ENCODE assay signal across 36 cellular contexts in the genomic region with DNA sequence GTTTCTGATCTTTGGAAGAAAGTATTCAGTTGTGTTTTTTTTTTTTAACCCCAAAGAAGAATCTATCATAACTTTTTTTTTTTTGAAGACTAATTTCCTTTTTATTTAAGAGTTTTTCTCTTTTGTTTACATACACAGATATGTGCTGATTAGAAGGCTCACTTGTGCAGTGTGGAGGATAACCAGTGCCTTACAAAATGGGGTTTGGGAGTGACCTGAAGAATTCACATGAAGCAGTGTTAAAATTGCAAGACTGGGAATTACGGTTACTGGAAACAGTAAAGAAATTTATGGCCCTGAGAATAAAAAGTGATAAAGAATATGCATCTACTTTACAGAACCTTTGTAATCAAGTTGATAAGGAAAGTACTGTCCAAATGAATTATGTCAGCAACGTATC.
"Had no signal": no experiment of that assay in that cellular context is flagged by ENCODE, and none has a peak within 500 bp of the region (broad histone marks: within the 10 kb centered on the region; RNA-seq: fewer than 3 reads in every experiment).

No MANE protein-coding gene starts in this region.

- H3K27ac ChIP-seq: SJSA1 had no signal

- H3K27me3 Mint-ChIP-seq: activated CD4-positive, alpha-beta memory T cell treated with anti-CD3 and anti-CD28 coated beads, Interleukin-2, amount 10 ng/mL, durations not matched to agents 7 days and 5 days; activated CD4-positive, alpha-beta T cell treated with anti-CD3 and anti-CD28 coated beads for 36 hours; activated CD8-positive, alpha-beta memory T cell treated with anti-CD3 and anti-CD28 coated beads, Interleukin-2, amount 10 ng/mL, durations not matched to agents 7 days and 5 days; activated naive CD4-positive, alpha-beta T cell treated with anti-CD3 and anti-CD28 coated beads, Interleukin-2, amount 10 ng/mL, durations not matched to agents 7 days and 5 days; activated naive CD8-positive, alpha-beta T cell; activated naive CD8-positive, alpha-beta T cell treated with anti-CD3 and anti-CD28 coated beads, Interleukin-2, amount 50 U/mL, for 24 hours had no signal

- H3K9me3 Mint-ChIP-seq: activated naive CD4-positive, alpha-beta T cell treated with anti-CD3 and anti-CD28 coated beads, Interleukin-2, amount 10 ng/mL, durations not matched to agents 7 days and 5 days had no signal

- H3K4me3 Mint-ChIP-seq: activated CD4-positive, alpha-beta memory T cell treated with anti-CD3 and anti-CD28 coated beads, Interleukin-2, amount 10 ng/mL, durations not matched to agents 7 days and 5 days; activated CD4-positive, alpha-beta T cell treated with anti-CD3 and anti-CD28 coated beads for 36 hours; activated CD8-positive, alpha-beta memory T cell treated with anti-CD3 and anti-CD28 coated beads, Interleukin-2, amount 10 ng/mL, durations not matched to agents 7 days and 5 days; activated naive CD4-positive, alpha-beta T cell treated with anti-CD3 and anti-CD28 coated beads, Interleukin-2, amount 10 ng/mL, durations not matched to agents 7 days and 5 days; activated naive CD8-positive, alpha-beta T cell; activated naive CD8-positive, alpha-beta T cell treated with anti-CD3 and anti-CD28 coated beads, Interleukin-2, amount 50 U/mL, for 24 hours; T-helper 1 cell treated with Interleukin-12 subunit alpha and Interleukin-12 subunit beta and Interleukin-4 antibody, amounts not matched to agents 30 μg/mL and 1 μg/mL, for 36 hours; T-helper 2 cell treated with Interferon-gamma antibody and Interleukin-4, amounts not matched to agents 5 μg/mL and 100 μg/mL, for 36 hours; WTC11 had no signal

- H3K36me3 Mint-ChIP-seq: activated naive CD4-positive, alpha-beta T cell treated with anti-CD3 and anti-CD28 coated beads, Interleukin-2, amount 10 ng/mL, durations not matched to agents 7 days and 5 days had no signal

- H3K4me3 ChIP-seq: MG63, SJSA1 had no signal

- H3K27ac Mint-ChIP-seq: activated CD4-positive, alpha-beta memory T cell treated with anti-CD3 and anti-CD28 coated beads, Interleukin-2, amount 10 ng/mL, durations not matched to agents 7 days and 5 days; activated CD4-positive, alpha-beta T cell treated with anti-CD3 and anti-CD28 coated beads for 36 hours; activated CD8-positive, alpha-beta memory T cell treated with anti-CD3 and anti-CD28 coated beads, Interleukin-2, amount 10 ng/mL, durations not matched to agents 7 days and 5 days; activated naive CD4-positive, alpha-beta T cell treated with anti-CD3 and anti-CD28 coated beads, Interleukin-2, amount 10 ng/mL, durations not matched to agents 7 days and 5 days; activated naive CD8-positive, alpha-beta T cell; activated naive CD8-positive, alpha-beta T cell treated with anti-CD3 and anti-CD28 coated beads, Interleukin-2, amount 50 U/mL, for 24 hours; T-helper 1 cell treated with Interleukin-12 subunit alpha and Interleukin-12 subunit beta and Interleukin-4 antibody, amounts not matched to agents 30 μg/mL and 1 μg/mL, for 36 hours; T-helper 2 cell treated with Interferon-gamma antibody and Interleukin-4, amounts not matched to agents 5 μg/mL and 100 μg/mL, for 36 hours had no signal

- H3K36me3 ChIP-seq: brain microvascular endothelial cell, SJSA1 had no signal

- ATAC-seq: activated CD4-positive, alpha-beta T cell treated with anti-CD3 and anti-CD28 coated beads for 36 hours; activated CD4-positive, CD25-positive, alpha-beta regulatory T cell treated with anti-CD3 and anti-CD28 coated beads, Interleukin-2, amount 50 U/mL, for 24 hours; activated CD8-positive, alpha-beta memory T cell treated with anti-CD3 and anti-CD28 coated beads, Interleukin-2, amount 10 ng/mL, durations not matched to agents 7 days and 5 days; activated naive CD8-positive, alpha-beta T cell treated with anti-CD3 and anti-CD28 coated beads, Interleukin-2, amount 50 U/mL, for 24 hours; Panc1 had no signal

- H3K9me3 ChIP-seq: SJSA1 had no signal

- DNase-seq: activated CD4-positive, alpha-beta memory T cell treated with anti-CD3 and anti-CD28 coated beads, Interleukin-2, amount 10 ng/mL, durations not matched to agents 7 days and 5 days; activated CD4-positive, alpha-beta T cell treated with anti-CD3 and anti-CD28 coated beads for 36 hours; activated CD4-positive, alpha-beta T cell treated with anti-CD3 and anti-CD28 coated beads, Interleukin-2, amount 50 U/mL, for 1 hour; activated CD8-positive, alpha-beta memory T cell treated with anti-CD3 and anti-CD28 coated beads for 24 hours; activated CD8-positive, alpha-beta memory T cell treated with anti-CD3 and anti-CD28 coated beads, Interleukin-2, amount 10 ng/mL, durations not matched to agents 7 days and 5 days; activated CD8-positive, alpha-beta memory T cell treated with anti-CD3 and anti-CD28 coated beads, Interleukin-2, amount 50 U/mL, for 48 hours; activated effector memory CD4-positive, alpha-beta T cell treated with Interleukin-2 at 50 U/mL for 16 hours; activated naive CD4-positive, alpha-beta T cell treated with anti-CD3 and anti-CD28 coated beads, Interleukin-2, amount 10 ng/mL, durations not matched to agents 7 days and 5 days; activated naive CD8-positive, alpha-beta T cell treated with anti-CD3 and anti-CD28 coated beads, Interleukin-2, amount 50 U/mL, for 24 hours; activated T-cell treated with anti-CD3 and anti-CD28 coated beads, Interleukin-2, amount 50 U/mL, for 48 hours; amniotic stem cell; aorta; brain microvascular endothelial cell; central memory CD4-positive, alpha-beta T cell; Kasumi-1; KG1; MG63; NCI-H1048; NCI-H1105 treated with DMSO at 0.1 percent for 48 hours; NCI-H1436 treated with DMSO at 0.1 percent for 48 hours; NCI-H1694 treated with DMSO at 0.1 percent for 48 hours; NCI-H2029; NCI-H345; NCI-H526; NCI-H748 treated with DMSO at 0.1 percent for 48 hours; NK-92 treated with Interleukin-12 subunit alpha and Interleukin-12 subunit beta, amount 100 ng/mL, for 24 hours; OCI-M1; SHP77 treated with DMSO at 0.1 percent for 48 hours; SK-N-SH had no signal

- H3K27me3 ChIP-seq: brain microvascular endothelial cell, MG63, SJSA1 had no signal

- H3K4me1 Mint-ChIP-seq: activated CD8-positive, alpha-beta memory T cell treated with anti-CD3 and anti-CD28 coated beads, Interleukin-2, amount 10 ng/mL, durations not matched to agents 7 days and 5 days; activated naive CD4-positive, alpha-beta T cell treated with anti-CD3 and anti-CD28 coated beads, Interleukin-2, amount 10 ng/mL, durations not matched to agents 7 days and 5 days had no signal

- H3K9me2 ChIP-seq: SK-N-SH had no signal
